In genomic region chr2:20676353-20677215, GRCh38 we compare ENCODE assay signal across 9 cellular contexts. TPM values are rescaled to one million over a fixed set of nuclear protein-coding genes. Genes with fewer than 3 reads are reported as not detected.
DNase-seq lines count a peak whose midpoint lies in the region; ATAC-seq and TF ChIP-seq lines count a peak whose summit lies in the region.
"Had no signal": no experiment of that assay in that cellular context is flagged by ENCODE, and none has a peak within 500 bp of the region (broad histone marks: within the 10 kb centered on the region; RNA-seq: fewer than 3 reads in every experiment).

No MANE protein-coding gene starts in this region.

- H3K36me3 Mint-ChIP-seq in MCF 10A (ENCODE audit: insufficient read depth, unreplicated experiment) = peaks cover 14% of the 10 kb centered on the region

- no peak overlapping the region for H3K4me3 ChIP-seq in fibroblast of villous mesenchyme (ENCODE audit: low read depth, low read length)

- no peaks in the 10 kb centered on the region for H3K27me3 Mint-ChIP-seq in MCF 10A (ENCODE audit: insufficient read depth, unreplicated experiment)

- DNase-seq in DMS114 treated with DMSO at 0.1 percent for 48 hours (lab: John Stamatoyannopoulos, UW; ENCODE audit: unreplicated experiment) (peak; percentile 2), fibroblast of villous mesenchyme (ENCODE audit: low read depth) (peak; percentile 49), activated T-cell treated with anti-CD3 and anti-CD28 coated beads for 4 hours (no peak), CD1c-positive myeloid dendritic cell (ENCODE audit: extremely low spot score) (no peak), MCF 10A (ENCODE audit: unreplicated experiment) (no peak), ACHN (no peak)
- DNase-seq: DMS79 treated with DMSO at 0.1 percent for 48 hours had no signal

- H3K27ac Mint-ChIP-seq in MCF 10A (ENCODE audit: low read depth, unreplicated experiment) = no peak overlapping the region

- no peaks in the 10 kb centered on the region for H3K9me3 Mint-ChIP-seq in MCF 10A (ENCODE audit: unreplicated experiment)

- ATAC-seq in GM19468 (IDR thresholded peaks at IDR 0.05; ENCODE audit: extremely low read depth, unreplicated experiment) (peak; percentile 78), HG03378 (IDR thresholded peaks at IDR 0.05; ENCODE audit: unreplicated experiment) (peak; percentile 78)

- POLR2A ChIA-PET in MCF 10A (lab: Yijun Ruan, JAX) = no interaction called here

- CTCF ChIA-PET in MCF 10A (lab: Yijun Ruan, JAX) = interaction anchor here (0.6 to 10.6 kb wide), 14 partner anchors 9 to 1961 kb away, joined by 3 to 127 read pairs (median 3); partner anchors contain the start of gene RHOB

- intact Hi-C loops in MCF 10A (cut with micrococcal nuclease) = loop anchor here (5.0 kb wide), 1 partner anchor 286 kb away; no protein-coding TSS in a partner anchor

- no peak for TF ChIP-seq CTCF in fibroblast of villous mesenchyme (IDR thresholded peaks at IDR 0.05; ENCODE audit: insufficient read depth, low read depth, low read length)
- no peak for TF ChIP-seq CTCF in MCF 10A (IDR thresholded peaks at IDR 0.05; ENCODE audit: unreplicated experiment)

- in situ Hi-C loops in ACHN (cut with HindIII; ENCODE audit: low pct_ligation_motif_present, low pct_unique_long_range_greater_than_20kb, low sequenced_read_pairs) = loop anchor here (25.0 kb wide), 1 partner anchor 261 kb away; no protein-coding TSS in a partner anchor

- H3K4me1 Mint-ChIP-seq in MCF 10A (ENCODE audit: insufficient read depth, unreplicated experiment) = peaks cover 6% of the 10 kb centered on the region

- H3K4me3 Mint-ChIP-seq in MCF 10A (ENCODE audit: unreplicated experiment) = no peak overlapping the region

- no TSS peak for BruUV-seq in MCF 10A (replicated peaks; lab: Mats Ljungman, UMichigan)

RNA-seq across cellular contexts. Expression of gene GDF7, which starts 9.6 kb away (rescaled TPM):
- total RNA-seq in fibroblast of villous mesenchyme (12.1 and 12.2 TPM in 2 replicates), MCF 10A (2022) (not detected in 2 replicates)

RNA-seq across cellular contexts. Expression of gene HS1BP3, which starts 25.7 kb away (rescaled TPM):
- total RNA-seq in fibroblast of villous mesenchyme (25.9 and 30.3 TPM in 2 replicates), MCF 10A (2022) (10.0 and 25.1 TPM in 2 replicates)

Comparison
In these comparisons a context has a peak if more than half of its experiments do, and no peak if none do; other contexts are left out.
1. DNase-seq: peak in DMS114 treated with DMSO at 0.1 percent for 48 hours (single experiment) and fibroblast of villous mesenchyme (single experiment); none in activated T-cell treated with anti-CD3 and anti-CD28 coated beads for 4 hours (single experiment), CD1c-positive myeloid dendritic cell (single experiment), MCF 10A (single experiment) and ACHN (single experiment).
2. RNA of gene GDF7, which starts 9.6 kb away (total RNA-seq): 12.1 to 12.2 TPM in fibroblast of villous mesenchyme; not detected in MCF 10A; every median in the first group is over 10 times any median in the second.